In genomic region chr19:13208131-13208963, GRCh38 we compare ENCODE assay signal across 8 cellular contexts. TPM values are rescaled to one million over a fixed set of nuclear protein-coding genes. Genes with fewer than 3 reads are reported as not detected.
DNase-seq lines count a peak whose midpoint lies in the region; ATAC-seq and TF ChIP-seq lines count a peak whose summit lies in the region.

No MANE protein-coding gene starts in this region.

- H3K4me2 ChIP-seq in GM23338 = no peak overlapping the region
- peak overlapping the region; percentile 83 for H3K4me2 ChIP-seq in OCI-LY7 (ENCODE audit: low read length)

- H3K79me2 ChIP-seq in GM23338 (replicated peaks; ENCODE audit: insufficient read depth) = no peaks in the 10 kb centered on the region
- H3K79me2 ChIP-seq in OCI-LY7 (ENCODE audit: insufficient read depth, low read depth, low read length) = no peaks in the 10 kb centered on the region

- H3F3A ChIP-seq in GM23338 (replicated peaks; ENCODE audit: low read depth) = no peaks in the 10 kb centered on the region; the same call in 1 of the 2 replicates

- H3K27me3 ChIP-seq in CD8-positive, alpha-beta memory T cell (ENCODE audit: insufficient read depth, low read length, poor library complexity, severe bottlenecking) = no peaks in the 10 kb centered on the region
- H3K27me3 ChIP-seq in GM23338 (ENCODE audit: insufficient read depth) = no peaks in the 10 kb centered on the region
- peaks cover 0 to 11% (median 0%) of the 10 kb centered on the region in 7 donors for H3K27me3 ChIP-seq in heart right ventricle
- H3K27me3 ChIP-seq in Caco-2 (replicated peaks; ENCODE audit: control insufficient read depth, insufficient read depth, low read length) = no peaks in the 10 kb centered on the region

- H3K9me3 Mint-ChIP-seq in CD8-positive, alpha-beta memory T cell = no peaks in the 10 kb centered on the region
- H3K9me3 Mint-ChIP-seq in GM23338 (no peaks in the 10 kb centered on the region; the same call in 2 of the 3 replicates), Caco-2 (ENCODE audit: unreplicated experiment) (no peaks in the 10 kb centered on the region)
- H3K9me3 Mint-ChIP-seq in activated naive CD4-positive, alpha-beta T cell treated with anti-CD3 and anti-CD28 coated beads for 36 hours = no peaks in the 10 kb centered on the region

- no peaks in the 10 kb centered on the region for H3K9me3 ChIP-seq in CD8-positive, alpha-beta memory T cell (ENCODE audit: low read length)
- H3K9me3 ChIP-seq in OCI-LY7 (ENCODE audit: low read length) (no peaks in the 10 kb centered on the region), heart right ventricle (no peaks in the 10 kb centered on the region), Caco-2 (no peaks in the 10 kb centered on the region)

- BruUV-seq in OCI-LY7 (replicated peaks; lab: Mats Ljungman, UMichigan) = no TSS peak
- BruUV-seq in Caco-2 (replicated peaks; lab: Mats Ljungman, UMichigan) = no TSS peak

- H3K9me2 ChIP-seq in GM23338 (ENCODE audit: insufficient read depth) = no peaks in the 10 kb centered on the region
- no peaks in the 10 kb centered on the region for H3K9me2 ChIP-seq in OCI-LY7 (ENCODE audit: insufficient read depth, low read length)

- DNase-seq in CD8-positive, alpha-beta memory T cell = peak in 3 of 5 donors; percentile 39 to 62 (median 39)
- DNase-seq in GM23338 (ENCODE audit: low spot score) = no peak
- DNase-seq in OCI-LY7 (ENCODE audit: low spot score) = peak; percentile 90
- peak; percentile 87 for DNase-seq in activated naive CD4-positive, alpha-beta T cell treated with anti-CD3 and anti-CD28 coated beads for 36 hours
- peak in 1 of 2 donors; percentile 80 for DNase-seq in heart right ventricle
- peak; percentile 28 to 64 (median 54) for DNase-seq in stimulated activated CD4-positive, alpha-beta T cell treated with anti-CD3 and anti-CD28 coated beads, Interleukin-12 subunit alpha, Interleukin-12 subunit beta, amount 100 ng/mL, for 48 hours (ENCODE audit: low read depth in 2 of 3, low spot score in 1 of 3)
- no peak for DNase-seq in Caco-2
- DNase-seq in NCI-H2081 (lab: John Stamatoyannopoulos, UW) = no peak

- H4K20me1 ChIP-seq in GM23338 (replicated peaks; ENCODE audit: insufficient read depth) = no peaks in the 10 kb centered on the region
- H4K20me1 ChIP-seq in OCI-LY7 (ENCODE audit: insufficient read depth, low read length) = no peaks in the 10 kb centered on the region

- intact Hi-C loops in OCI-LY7 (cut with micrococcal nuclease; ENCODE audit: unreplicated experiment) (loop anchor here (2.0 kb wide), 1 partner anchor 52 kb away; no protein-coding TSS in a partner anchor), heart right ventricle (cut with DNase I) (loop anchor here in 2 of 10 donors (5.0 kb wide), 2 partner anchors 51 to 56 kb away; partner anchors contain the start of genes IER2 (in 1 of the 2) and STX10 (in 1 of the 2)), Caco-2 (cut with micrococcal nuclease; ENCODE audit: unreplicated experiment) (no loop called here)
- intact Hi-C loops in activated naive CD4-positive, alpha-beta T cell treated with anti-CD3 and anti-CD28 coated beads for 36 hours (cut with micrococcal nuclease) = loop anchor here (1.0 to 2.0 kb wide), 7 partner anchors 14 to 1314 kb away; no protein-coding TSS in a partner anchor

- CTCF ChIA-PET in CD8-positive, alpha-beta memory T cell (lab: Charles Lee) = no interaction called here
- CTCF ChIA-PET in OCI-LY7 (lab: Charles Lee; ENCODE audit: unreplicated experiment) (no interaction called here), Caco-2 (lab: Charles Lee) (no interaction called here)
- CTCF ChIA-PET in activated naive CD4-positive, alpha-beta T cell treated with anti-CD3 and anti-CD28 coated beads for 36 hours (lab: Charles Lee) = interaction anchor here (0.5 kb wide), 1 partner anchor 104 kb away, joined by 3 read pairs; no protein-coding TSS in a partner anchor

- H3K27ac Mint-ChIP-seq in CD8-positive, alpha-beta memory T cell = peak overlapping the region; percentile 41 to 98 (median 91)
- peak overlapping the region; percentile 79; the same call in 1 of the 2 replicates for H3K27ac Mint-ChIP-seq in GM23338
- H3K27ac Mint-ChIP-seq in activated naive CD4-positive, alpha-beta T cell treated with anti-CD3 and anti-CD28 coated beads for 36 hours = peak overlapping the region; percentile 94
- H3K27ac Mint-ChIP-seq in Caco-2 (ENCODE audit: unreplicated experiment) = no peak overlapping the region

- 49 to 74% methylated on average over 38 to 49 of the region's 49 CpGs for WGBS in heart right ventricle, 2 donors

- H3K27me3 Mint-ChIP-seq in CD8-positive, alpha-beta memory T cell = no peaks in the 10 kb centered on the region
- H3K27me3 Mint-ChIP-seq in GM23338 (ENCODE audit: insufficient read depth, low read depth, poor library complexity) (peaks cover 17% of the 10 kb centered on the region), Caco-2 (ENCODE audit: insufficient read depth, unreplicated experiment) (no peaks in the 10 kb centered on the region)
- H3K27me3 Mint-ChIP-seq in activated naive CD4-positive, alpha-beta T cell treated with anti-CD3 and anti-CD28 coated beads for 36 hours (ENCODE audit: low read depth) = no peaks in the 10 kb centered on the region

- H3K4me1 Mint-ChIP-seq in CD8-positive, alpha-beta memory T cell = peaks cover 15 to 29% (median 17%) of the 10 kb centered on the region in 3 donors
- H3K4me1 Mint-ChIP-seq in GM23338 (peaks cover 11% of the 10 kb centered on the region), Caco-2 (ENCODE audit: low read depth, unreplicated experiment) (no peaks in the 10 kb centered on the region)
- H3K4me1 Mint-ChIP-seq in activated naive CD4-positive, alpha-beta T cell treated with anti-CD3 and anti-CD28 coated beads for 36 hours (ENCODE audit: low read depth) = peaks cover 23% of the 10 kb centered on the region

- no peaks in the 10 kb centered on the region for H3K4me1 ChIP-seq in CD8-positive, alpha-beta memory T cell (ENCODE audit: insufficient read depth, low read length)
- peaks cover 7% of the 10 kb centered on the region; the same call in 1 of the 2 replicates for H3K4me1 ChIP-seq in GM23338 (ENCODE audit: insufficient read depth)
- peaks cover 54% of the 10 kb centered on the region for H3K4me1 ChIP-seq in OCI-LY7 (ENCODE audit: insufficient read depth, low read length, poor library complexity, severe bottlenecking)
- H3K4me1 ChIP-seq in heart right ventricle = peaks cover 0 to 8% (median 0%) of the 10 kb centered on the region in 9 donors
- H3K4me1 ChIP-seq in Caco-2 = no peaks in the 10 kb centered on the region

- H2AFZ ChIP-seq in GM23338 (no peak overlapping the region), OCI-LY7 (ENCODE audit: low read length) (peak overlapping the region; percentile 65)

- ATAC-seq in GM23338 (peak; percentile 4; the same call in 2 of the 3 replicates), heart right ventricle (peak in 7 of 8 donors; percentile 34 to 67 (median 50))

- H3K27ac ChIP-seq in CD8-positive, alpha-beta memory T cell (ENCODE audit: low read depth, low read length) = peak overlapping the region; percentile 24
- H3K27ac ChIP-seq in GM23338 (ENCODE audit: low read depth) = no peak overlapping the region
- H3K27ac ChIP-seq in OCI-LY7 (ENCODE audit: low read depth, low read length, poor library complexity, severe bottlenecking) = peak overlapping the region; percentile 95
- H3K27ac ChIP-seq in heart right ventricle = peak overlapping the region in 9 of 10 donors; percentile 64 to 95 (median 85)

- POLR2A ChIA-PET in CD8-positive, alpha-beta memory T cell (lab: Charles Lee) = interaction anchor here (1.1 kb wide), 1 partner anchor 55 kb away, joined by 3 read pairs; no protein-coding TSS in a partner anchor
- POLR2A ChIA-PET in OCI-LY7 (lab: Charles Lee) = interaction anchor here (0.8 kb wide), 1 partner anchor 79 kb away, joined by 3 read pairs; no protein-coding TSS in a partner anchor
- POLR2A ChIA-PET in Caco-2 (lab: Charles Lee) = no interaction called here

- TF ChIP-seq CTCF in GM23338 (conservative IDR thresholded peaks at IDR 0.05; ENCODE audit: low read depth in 2 of 2) = no peak
- TF ChIP-seq CTCF in OCI-LY7 (conservative IDR thresholded peaks at IDR 0.05; ENCODE audit: low read length) = no peak
- TF ChIP-seq CTCF in heart right ventricle (IDR thresholded peaks at IDR 0.05) = no peak
- no peak for TF ChIP-seq CTCF in Caco-2 (IDR thresholded peaks at IDR 0.05; ENCODE audit: insufficient read depth in 1 of 2, low read depth in 1 of 2, low read length in 1 of 2, severe bottlenecking in 1 of 2, unreplicated experiment in 1 of 2)

- peak overlapping the region; percentile 59 for H3K4me3 ChIP-seq in CD8-positive, alpha-beta memory T cell (ENCODE audit: low read length)
- H3K4me3 ChIP-seq in GM23338 (no peak overlapping the region), OCI-LY7 (ENCODE audit: low read depth, low read length, poor library complexity, severe bottlenecking) (peak overlapping the region; percentile 65), heart right ventricle (peak overlapping the region in 9 of 10 donors; percentile 30 to 65 (median 54)), Caco-2 (ENCODE audit: low read depth, low read length) (no peak overlapping the region)

- H3K4me3 Mint-ChIP-seq in CD8-positive, alpha-beta memory T cell = peak overlapping the region; percentile 84 to 96 (median 92)
- H3K4me3 Mint-ChIP-seq in GM23338 = no peak overlapping the region; the same call in 2 of the 3 replicates
- peak overlapping the region; percentile 76 for H3K4me3 Mint-ChIP-seq in activated naive CD4-positive, alpha-beta T cell treated with anti-CD3 and anti-CD28 coated beads for 36 hours
- no peak overlapping the region for H3K4me3 Mint-ChIP-seq in Caco-2 (ENCODE audit: unreplicated experiment)

- no peaks in the 10 kb centered on the region for H3K36me3 ChIP-seq in CD8-positive, alpha-beta memory T cell (ENCODE audit: insufficient read depth, low read length)
- H3K36me3 ChIP-seq in GM23338 (ENCODE audit: insufficient read depth) (no peaks in the 10 kb centered on the region), OCI-LY7 (ENCODE audit: insufficient read depth, low read length) (no peaks in the 10 kb centered on the region), heart right ventricle (no peaks in the 10 kb centered on the region), Caco-2 (ENCODE audit: control insufficient read depth, insufficient read depth, low read length) (no peaks in the 10 kb centered on the region)

- H3K36me3 Mint-ChIP-seq in CD8-positive, alpha-beta memory T cell = peaks cover 0 to 2% (median 0%) of the 10 kb centered on the region in 3 donors
- peaks cover 6% of the 10 kb centered on the region; the same call in 1 of the 3 replicates for H3K36me3 Mint-ChIP-seq in GM23338 (ENCODE audit: low read depth)
- H3K36me3 Mint-ChIP-seq in activated naive CD4-positive, alpha-beta T cell treated with anti-CD3 and anti-CD28 coated beads for 36 hours (ENCODE audit: low read depth) = no peaks in the 10 kb centered on the region
- H3K36me3 Mint-ChIP-seq in Caco-2 (ENCODE audit: insufficient read depth, unreplicated experiment) = no peaks in the 10 kb centered on the region

RNA-seq across cellular contexts. Expression of gene IER2, which starts 58.1 kb away (rescaled TPM):
- total RNA-seq in CD8-positive, alpha-beta memory T cell = 100 to 1,000 TPM; 102 to 111 TPM
- polyA plus RNA-seq in CD8-positive, alpha-beta memory T cell = 277 TPM
- total RNA-seq in GM23338 (2014; rRNA removed; shearing (Covaris generic)) = 99.1 and 124 TPM in 2 replicates
- 191 and 200 TPM in 2 replicates for polyA plus RNA-seq in GM23338 (2016; fragmentation: Nextera tagmentation; extraction: Ambion mirVana)
- total RNA-seq in OCI-LY7 (2014; rRNA removed; shearing (Covaris generic)) = 61.6 and 64.3 TPM in 2 replicates
- total RNA-seq in OCI-LY7 (2022) = 79.5 and 89.0 TPM in 2 replicates
- 100 to 1,000 TPM; 120 to 123 TPM for total RNA-seq in activated naive CD4-positive, alpha-beta T cell treated with anti-CD3 and anti-CD28 coated beads for 36 hours
- 10 to 100 TPM; 19.2 to 54.6 (median 36.0) TPM for total RNA-seq in heart right ventricle
- polyA plus RNA-seq in heart right ventricle = 10 to 100 TPM; 29.5 to 42.8 TPM
- total RNA-seq in Caco-2 (2022) = 72.0 and 72.4 TPM in 2 replicates

RNA-seq across cellular contexts. Expression of gene STX10, which starts 58.2 kb away (rescaled TPM):
- 10 to 100 TPM; 60.9 to 63.7 TPM for total RNA-seq in CD8-positive, alpha-beta memory T cell
- polyA plus RNA-seq in CD8-positive, alpha-beta memory T cell = 58.7 TPM
- total RNA-seq in GM23338 (2014; rRNA removed; shearing (Covaris generic)) = 55.9 and 58.3 TPM in 2 replicates
- polyA plus RNA-seq in GM23338 (2016; fragmentation: Nextera tagmentation; extraction: Ambion mirVana) (42.8 and 44.0 TPM in 2 replicates), heart right ventricle (10 to 100 TPM; 60.5 to 69.9 TPM)
- 67.8 and 91.7 TPM in 2 replicates for total RNA-seq in OCI-LY7 (2014; rRNA removed; shearing (Covaris generic))
- total RNA-seq in OCI-LY7 (2022) (41.6 and 45.4 TPM in 2 replicates), heart right ventricle (10 to 100 TPM; 18.7 to 50.4 (median 25.4) TPM), Caco-2 (2022) (19.3 and 26.4 TPM in 2 replicates)
- total RNA-seq in activated naive CD4-positive, alpha-beta T cell treated with anti-CD3 and anti-CD28 coated beads for 36 hours = 10 to 100 TPM; 48.3 to 48.9 TPM

Comparison
In these comparisons a context has a peak if more than half of its experiments do, and no peak if none do; other contexts are left out.
1. DNase-seq: peak in CD8-positive, alpha-beta memory T cell (3 of 5), OCI-LY7 (single experiment), activated naive CD4-positive, alpha-beta T cell treated with anti-CD3 and anti-CD28 coated beads for 36 hours (single experiment) and stimulated activated CD4-positive, alpha-beta T cell treated with anti-CD3 and anti-CD28 coated beads, Interleukin-12 subunit alpha, Interleukin-12 subunit beta, amount 100 ng/mL, for 48 hours (3 of 3); none in GM23338 (single experiment), Caco-2 (0 of 2) and NCI-H2081 (0 of 2).
2. H3K4me3 ChIP-seq: peak in CD8-positive, alpha-beta memory T cell (single experiment), OCI-LY7 (single experiment) and heart right ventricle (9 of 10); none in GM23338 (single experiment) and Caco-2 (single experiment).
3. H3K4me3 Mint-ChIP-seq: peak in CD8-positive, alpha-beta memory T cell (7 of 7) and activated naive CD4-positive, alpha-beta T cell treated with anti-CD3 and anti-CD28 coated beads for 36 hours (single experiment); none in GM23338 (single experiment) and Caco-2 (single experiment).